In genomic region chr6:132684998-132685397, GRCh38 we compare ENCODE assay signal across 35 cellular contexts. TPM values are rescaled to one million over a fixed set of nuclear protein-coding genes. Genes with fewer than 3 reads are reported as not detected.
"Had no signal": no experiment of that assay in that cellular context is flagged by ENCODE, and none has a peak within 500 bp of the region (broad histone marks: within the 10 kb centered on the region; RNA-seq: fewer than 3 reads in every experiment).

No MANE protein-coding gene starts in this region.

- H3K9me3 ChIP-seq: gastroesophageal sphincter, mucosa of descending colon, right lobe of liver had no signal

- H3K9me3 Mint-ChIP-seq: activated T-cell treated with anti-CD3 and anti-CD28 coated beads, Interleukin-2, amount 50 U/mL, for 72 hours; brain; stimulated activated naive CD8-positive, alpha-beta T cell treated with anti-CD3 and anti-CD28 coated beads, Interleukin-15, Interleukin-2, amounts not matched to agents 100 ng/mL and 50 ng/mL, for 24 hours had no signal

- ATAC-seq: activated T-cell treated with anti-CD3 and anti-CD28 coated beads, Interleukin-2, amount 50 U/mL, for 72 hours; gastroesophageal sphincter; mucosa of descending colon; right lobe of liver had no signal

- H3K4me3 ChIP-seq: coronary artery, dorsolateral prefrontal cortex, gastroesophageal sphincter, hepatocyte, mucosa of descending colon, right lobe of liver had no signal

- H3K4me3 Mint-ChIP-seq: activated naive CD8-positive, alpha-beta T cell; activated T-cell treated with anti-CD3 and anti-CD28 coated beads, Interleukin-2, amount 50 U/mL, for 72 hours; brain; nephron; stimulated activated naive CD8-positive, alpha-beta T cell treated with anti-CD3 and anti-CD28 coated beads, Interleukin-15, Interleukin-2, amounts not matched to agents 100 ng/mL and 50 ng/mL, for 24 hours had no signal

- H3K27me3 ChIP-seq: gastroesophageal sphincter, hepatocyte, right lobe of liver had no signal

- DNase-seq: activated CD4-positive, alpha-beta T cell treated with anti-CD3 and anti-CD28 coated beads for 4 hours; activated CD4-positive, alpha-beta T cell treated with anti-CD3 and anti-CD28 coated beads, Interleukin-2, amount 50 U/mL, for 4 hours; activated naive CD4-positive, alpha-beta T cell treated with Interleukin-2 at 50 U/mL for 16 hours; activated T-cell treated with anti-CD3 and anti-CD28 coated beads for 4 hours; activated T-cell treated with anti-CD3 and anti-CD28 coated beads, Interleukin-2, amount 50 U/mL, for 72 hours; anterior cingulate cortex; dorsolateral prefrontal cortex; effector memory CD4-positive, alpha-beta T cell; erythroblast; kidney; mucosa of descending colon; right lobe of liver; stimulated activated CD4-positive, alpha-beta T cell treated with anti-CD3 and anti-CD28 coated beads, Interleukin-12 subunit alpha, Interleukin-12 subunit beta, amount 100 ng/mL, for 4 hours; stimulated activated CD4-positive, alpha-beta T cell treated with anti-CD3 and anti-CD28 coated beads, Interleukin-4, amount 100 ng/mL, for 1 hour had no signal

- H3K27ac ChIP-seq: coronary artery, dorsolateral prefrontal cortex, gastroesophageal sphincter, hepatocyte, right lobe of liver, VCaP had no signal

- H3K4me1 Mint-ChIP-seq: brain, nephron had no signal

- H3K27ac Mint-ChIP-seq: activated naive CD8-positive, alpha-beta T cell; activated T-cell treated with anti-CD3 and anti-CD28 coated beads, Interleukin-2, amount 50 U/mL, for 72 hours; brain; nephron; stimulated activated naive CD8-positive, alpha-beta T cell treated with anti-CD3 and anti-CD28 coated beads, Interleukin-15, Interleukin-2, amounts not matched to agents 100 ng/mL and 50 ng/mL, for 24 hours had no signal

- H3K36me3 Mint-ChIP-seq: activated naive CD8-positive, alpha-beta T cell; brain had no signal

- H3K79me2 ChIP-seq: hepatocyte had no signal

- H3K4me1 ChIP-seq: gastroesophageal sphincter, right lobe of liver had no signal

- H3K36me3 ChIP-seq: gastroesophageal sphincter had no signal

- H3K4me2 ChIP-seq: hepatocyte had no signal

- H2AFZ ChIP-seq: hepatocyte had no signal

RNA-seq across cellular contexts. Expression of gene TAAR1, which starts 26.0 kb away (rescaled TPM):
- total RNA-seq: activated T-cell treated with anti-CD3 and anti-CD28 coated beads, Interleukin-2, amount 50 U/mL, for 72 hours; cardiac septum; cerebellum; dorsolateral prefrontal cortex; fibroblast of villous mesenchyme; gastroesophageal sphincter; hepatocyte; kidney; lower leg skin; mucosa of descending colon; myocyte; osteocyte; posterior vena cava; right lobe of liver; skeletal muscle tissue; subcutaneous adipose tissue; T-helper 1 cell treated with Interleukin-12 subunit alpha and Interleukin-12 subunit beta and Interleukin-4 antibody, amounts not matched to agents 30 ng/mL and 1 ng/mL, for 36 hours; ureter had no signal
- polyA plus RNA-seq: adipose tissue, hepatocyte, thymus had no signal

RNA-seq across cellular contexts. Expression of gene VNN1, which starts 28.9 kb away (rescaled TPM):
- total RNA-seq: activated T-cell treated with anti-CD3 and anti-CD28 coated beads, Interleukin-2, amount 50 U/mL, for 72 hours; osteocyte; T-helper 1 cell treated with Interleukin-12 subunit alpha and Interleukin-12 subunit beta and Interleukin-4 antibody, amounts not matched to agents 30 ng/mL and 1 ng/mL, for 36 hours had no signal
